Comparison of ENCODE assay signal across 8 cellular contexts in the genomic region with DNA sequence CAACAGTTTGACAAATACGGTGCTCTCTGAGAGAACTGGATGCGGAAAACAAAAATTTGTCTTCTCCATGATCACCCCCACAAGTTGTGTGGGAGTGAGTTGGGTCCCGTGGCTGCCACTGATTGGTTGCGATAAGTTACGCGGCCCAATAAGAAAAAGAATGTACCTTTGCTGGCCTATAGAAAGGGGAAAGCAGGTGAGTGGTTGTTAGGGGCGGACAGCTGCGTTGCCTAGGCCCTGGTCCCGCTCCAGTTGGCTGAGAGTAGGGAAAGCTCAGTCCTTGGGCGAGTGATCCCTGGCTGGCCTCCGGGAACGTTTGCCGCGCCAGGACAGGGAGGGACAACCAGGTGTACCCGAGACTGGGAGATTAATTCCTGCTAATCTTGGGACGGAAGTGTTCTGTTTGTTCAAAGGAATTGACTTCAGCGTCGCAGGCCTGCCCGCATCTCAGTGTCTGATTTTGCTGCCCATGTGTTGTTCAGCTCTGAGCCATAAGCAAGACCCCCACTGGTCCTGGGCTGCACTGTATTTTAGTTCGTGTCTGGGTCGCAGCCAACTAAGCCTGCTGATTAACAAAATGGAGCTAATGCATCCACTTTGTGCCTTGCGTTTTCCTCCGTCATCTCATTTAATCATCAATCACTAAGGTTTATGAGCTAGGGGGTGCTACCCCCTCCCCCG. TPM values are rescaled to one million over a fixed set of nuclear protein-coding genes. Genes with fewer than 3 reads are reported as not detected.
DNase-seq lines count a peak whose midpoint lies in the region; ATAC-seq and TF ChIP-seq lines count a peak whose summit lies in the region.

No MANE protein-coding gene starts in this region.

- H3K4me1 Mint-ChIP-seq in activated T-cell treated with anti-CD3 and anti-CD28 coated beads, Interleukin-2, amount 50 U/mL, for 4 hours (ENCODE audit: low read depth): peaks cover 37% of the 10 kb centered on the region
- peaks cover 53% of the 10 kb centered on the region for H3K4me1 Mint-ChIP-seq in stimulated activated effector memory CD8-positive, alpha-beta T cell treated with anti-CD3 and anti-CD28 coated beads, Interleukin-12 subunit alpha, Interleukin-12 subunit beta, amount 100 ng/mL, for 72 hours

- no peaks in the 10 kb centered on the region for H3K27me3 ChIP-seq in esophagus (ENCODE audit: control insufficient read depth in 1 of 2, insufficient read depth in 2 of 2, low read length in 2 of 2)
- H3K27me3 ChIP-seq in mucosa of stomach (ENCODE audit: control insufficient read depth, insufficient read depth, low read length): no peaks in the 10 kb centered on the region

- no peak for TF ChIP-seq RAD21 in Ishikawa (IDR thresholded peaks at IDR 0.05; ENCODE audit: low read depth)

- no peaks in the 10 kb centered on the region for H3K9me3 ChIP-seq in esophagus (ENCODE audit: control insufficient read depth in 2 of 2, insufficient read depth in 1 of 2, low read depth in 1 of 2, low read length in 1 of 2)
- no peaks in the 10 kb centered on the region for H3K9me3 ChIP-seq in mucosa of stomach (ENCODE audit: control insufficient read depth, low read length)

- no peaks in the 10 kb centered on the region for H3K9me3 Mint-ChIP-seq in activated T-cell treated with anti-CD3 and anti-CD28 coated beads, Interleukin-2, amount 50 U/mL, for 4 hours
- no peaks in the 10 kb centered on the region for H3K9me3 Mint-ChIP-seq in stimulated activated effector memory CD8-positive, alpha-beta T cell treated with anti-CD3 and anti-CD28 coated beads, Interleukin-12 subunit alpha, Interleukin-12 subunit beta, amount 100 ng/mL, for 72 hours

- peak overlapping the region; percentile 99 for H3K9ac ChIP-seq in mucosa of stomach (ENCODE audit: low read length)

- DNase-seq in DMS153 (lab: John Stamatoyannopoulos, UW) (peak; percentile 98), OCI-M2 (lab: John Stamatoyannopoulos, UW; ENCODE audit: unreplicated experiment) (peak; percentile 87)
- DNase-seq in activated T-cell treated with anti-CD3 and anti-CD28 coated beads, Interleukin-2, amount 50 U/mL, for 4 hours: peak; percentile 76
- DNase-seq in stimulated activated effector memory CD8-positive, alpha-beta T cell treated with anti-CD3 and anti-CD28 coated beads, Interleukin-12 subunit alpha, Interleukin-12 subunit beta, amount 100 ng/mL, for 72 hours (ENCODE audit: low spot score in 2 of 2): no peak

- WGBS in esophagus, 2 donors: 1% methylated on average over 24 of the region's 24 CpGs

- H3K36me3 Mint-ChIP-seq in activated T-cell treated with anti-CD3 and anti-CD28 coated beads, Interleukin-2, amount 50 U/mL, for 4 hours (ENCODE audit: insufficient read depth): peaks cover 12% of the 10 kb centered on the region
- H3K36me3 Mint-ChIP-seq in stimulated activated effector memory CD8-positive, alpha-beta T cell treated with anti-CD3 and anti-CD28 coated beads, Interleukin-12 subunit alpha, Interleukin-12 subunit beta, amount 100 ng/mL, for 72 hours: peaks cover 62% of the 10 kb centered on the region

- H3K4me3 ChIP-seq in esophagus (ENCODE audit: low read depth in 1 of 2, low read length in 2 of 2) (peak overlapping the region; percentile 74 to 85), mucosa of stomach (ENCODE audit: low read length) (peak overlapping the region; percentile 93)

- peak overlapping the region; percentile 100 for H3K27ac Mint-ChIP-seq in stimulated activated effector memory CD8-positive, alpha-beta T cell treated with anti-CD3 and anti-CD28 coated beads, Interleukin-12 subunit alpha, Interleukin-12 subunit beta, amount 100 ng/mL, for 72 hours

- peak overlapping the region; percentile 99 for H3K4me3 Mint-ChIP-seq in activated T-cell treated with anti-CD3 and anti-CD28 coated beads, Interleukin-2, amount 50 U/mL, for 4 hours
- peak overlapping the region; percentile 98 for H3K4me3 Mint-ChIP-seq in stimulated activated effector memory CD8-positive, alpha-beta T cell treated with anti-CD3 and anti-CD28 coated beads, Interleukin-12 subunit alpha, Interleukin-12 subunit beta, amount 100 ng/mL, for 72 hours

- TF ChIP-seq EP300 in Ishikawa (IDR thresholded peaks at IDR 0.05; ENCODE audit: borderline replicate concordance): 0 out of 2 replicates have a peak, but pooled peaks have one; percentile 30

- peak overlapping the region; percentile 98 for H3K27ac ChIP-seq in esophagus (ENCODE audit: low read depth in 2 of 2, low read length in 1 of 2)

- no peaks in the 10 kb centered on the region for H3K27me3 Mint-ChIP-seq in activated T-cell treated with anti-CD3 and anti-CD28 coated beads, Interleukin-2, amount 50 U/mL, for 4 hours (ENCODE audit: low read depth)

- ATAC-seq in GM21619 (IDR thresholded peaks at IDR 0.05; ENCODE audit: unreplicated experiment): peak; percentile 62
- peak; percentile 87 to 89 for ATAC-seq in activated T-cell treated with anti-CD3 and anti-CD28 coated beads, Interleukin-2, amount 50 U/mL, for 4 hours
- peak; percentile 91 for ATAC-seq in stimulated activated effector memory CD8-positive, alpha-beta T cell treated with anti-CD3 and anti-CD28 coated beads, Interleukin-12 subunit alpha, Interleukin-12 subunit beta, amount 100 ng/mL, for 72 hours

- H3K36me3 ChIP-seq in esophagus (ENCODE audit: control insufficient read depth in 2 of 2, insufficient read depth in 2 of 2, low read length in 1 of 2) (peaks cover 6 to 26% of the 10 kb centered on the region in 2 donors), mucosa of stomach (ENCODE audit: control insufficient read depth, insufficient read depth, low read length) (peaks cover 24% of the 10 kb centered on the region)

- H3K4me1 ChIP-seq in esophagus (ENCODE audit: control insufficient read depth in 2 of 2, insufficient read depth in 2 of 2, low read length in 1 of 2): peaks cover 0 to 17% of the 10 kb centered on the region in 2 donors
- peaks cover 31% of the 10 kb centered on the region for H3K4me1 ChIP-seq in mucosa of stomach (ENCODE audit: control insufficient read depth, insufficient read depth, low read length)

TF ChIP-seq in Ishikawa, 13 proteins besides CTCF, POLR2A, EP300 and RAD21 (continues in another document):
- TF ChIP-seq TCF12 (IDR thresholded peaks at IDR 0.05; ENCODE audit: low read depth) (no peak), TEAD4 (IDR thresholded peaks at IDR 0.05) (no peak), CREB1 (IDR thresholded peaks at IDR 0.05; ENCODE audit: low read depth) (no peak), ZBTB7A (IDR thresholded peaks at IDR 0.05; ENCODE audit: low read depth) (no peak), EGR1 (IDR thresholded peaks at IDR 0.05) (0 out of 2 replicates have a peak, but pooled peaks have one; percentile 54), TAF1 (IDR thresholded peaks at IDR 0.05; ENCODE audit: low read depth) (peak; percentile 69; the same call in 1 of the 2 replicates), YY1 (IDR thresholded peaks at IDR 0.05; ENCODE audit: low read depth) (no peak), NFIC (IDR thresholded peaks at IDR 0.05) (peak; percentile 51; the same call in 1 of the 2 replicates)
- TF ChIP-seq, protein P1, sequence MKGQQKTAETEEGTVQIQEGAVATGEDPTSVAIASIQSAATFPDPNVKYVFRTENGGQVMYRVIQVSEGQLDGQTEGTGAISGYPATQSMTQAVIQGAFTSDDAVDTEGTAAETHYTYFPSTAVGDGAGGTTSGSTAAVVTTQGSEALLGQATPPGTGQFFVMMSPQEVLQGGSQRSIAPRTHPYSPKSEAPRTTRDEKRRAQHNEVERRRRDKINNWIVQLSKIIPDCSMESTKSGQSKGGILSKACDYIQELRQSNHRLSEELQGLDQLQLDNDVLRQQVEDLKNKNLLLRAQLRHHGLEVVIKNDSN (IDR thresholded peaks at IDR 0.05): no peak
- TF ChIP-seq, protein P2, sequence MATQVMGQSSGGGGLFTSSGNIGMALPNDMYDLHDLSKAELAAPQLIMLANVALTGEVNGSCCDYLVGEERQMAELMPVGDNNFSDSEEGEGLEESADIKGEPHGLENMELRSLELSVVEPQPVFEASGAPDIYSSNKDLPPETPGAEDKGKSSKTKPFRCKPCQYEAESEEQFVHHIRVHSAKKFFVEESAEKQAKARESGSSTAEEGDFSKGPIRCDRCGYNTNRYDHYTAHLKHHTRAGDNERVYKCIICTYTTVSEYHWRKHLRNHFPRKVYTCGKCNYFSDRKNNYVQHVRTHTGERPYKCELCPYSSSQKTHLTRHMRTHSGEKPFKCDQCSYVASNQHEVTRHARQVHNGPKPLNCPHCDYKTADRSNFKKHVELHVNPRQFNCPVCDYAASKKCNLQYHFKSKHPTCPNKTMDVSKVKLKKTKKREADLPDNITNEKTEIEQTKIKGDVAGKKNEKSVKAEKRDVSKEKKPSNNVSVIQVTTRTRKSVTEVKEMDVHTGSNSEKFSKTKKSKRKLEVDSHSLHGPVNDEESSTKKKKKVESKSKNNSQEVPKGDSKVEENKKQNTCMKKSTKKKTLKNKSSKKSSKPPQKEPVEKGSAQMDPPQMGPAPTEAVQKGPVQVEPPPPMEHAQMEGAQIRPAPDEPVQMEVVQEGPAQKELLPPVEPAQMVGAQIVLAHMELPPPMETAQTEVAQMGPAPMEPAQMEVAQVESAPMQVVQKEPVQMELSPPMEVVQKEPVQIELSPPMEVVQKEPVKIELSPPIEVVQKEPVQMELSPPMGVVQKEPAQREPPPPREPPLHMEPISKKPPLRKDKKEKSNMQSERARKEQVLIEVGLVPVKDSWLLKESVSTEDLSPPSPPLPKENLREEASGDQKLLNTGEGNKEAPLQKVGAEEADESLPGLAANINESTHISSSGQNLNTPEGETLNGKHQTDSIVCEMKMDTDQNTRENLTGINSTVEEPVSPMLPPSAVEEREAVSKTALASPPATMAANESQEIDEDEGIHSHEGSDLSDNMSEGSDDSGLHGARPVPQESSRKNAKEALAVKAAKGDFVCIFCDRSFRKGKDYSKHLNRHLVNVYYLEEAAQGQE (IDR thresholded peaks at IDR 0.05; ENCODE audit: low read depth): no peak
- TF ChIP-seq, protein P3, sequence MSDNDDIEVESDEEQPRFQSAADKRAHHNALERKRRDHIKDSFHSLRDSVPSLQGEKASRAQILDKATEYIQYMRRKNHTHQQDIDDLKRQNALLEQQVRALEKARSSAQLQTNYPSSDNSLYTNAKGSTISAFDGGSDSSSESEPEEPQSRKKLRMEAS (IDR thresholded peaks at IDR 0.05): 0 out of 2 replicates have a peak, but pooled peaks have one; percentile 1

RNA-seq across cellular contexts. Expression of a gene that starts 0.8 kb away (rescaled TPM):
- total RNA-seq in activated T-cell treated with anti-CD3 and anti-CD28 coated beads, Interleukin-2, amount 50 U/mL, for 4 hours: 10 to 100 TPM; 36.8 to 51.5 (median 47.2) TPM
- polyA plus RNA-seq in esophagus: 10 to 100 TPM; 16.4 to 17.8 TPM

RNA-seq across cellular contexts. Expression of a gene that starts 13.0 kb away (rescaled TPM):
- 100 to 1,000 TPM; 102 to 110 (median 104) TPM for total RNA-seq in activated T-cell treated with anti-CD3 and anti-CD28 coated beads, Interleukin-2, amount 50 U/mL, for 4 hours
- 10 to 100 TPM; 18.9 to 44.3 TPM for polyA plus RNA-seq in esophagus

RNA-seq across cellular contexts. Expression of a gene that starts 13.2 kb away (rescaled TPM):
- 1,000 to 10,000 TPM; 1,673 to 1,831 (median 1,724) TPM for total RNA-seq in activated T-cell treated with anti-CD3 and anti-CD28 coated beads, Interleukin-2, amount 50 U/mL, for 4 hours
- 100 to 1,000 TPM; 789 to 817 TPM for polyA plus RNA-seq in esophagus

RNA-seq across cellular contexts. Expression of a gene that starts 17.6 kb away (rescaled TPM):
- total RNA-seq in activated T-cell treated with anti-CD3 and anti-CD28 coated beads, Interleukin-2, amount 50 U/mL, for 4 hours: 10 to 100 TPM; 25.9 to 28.1 (median 26.2) TPM
- polyA plus RNA-seq in esophagus: 10 to 100 TPM; 12.4 to 13.3 TPM

RNA-seq across cellular contexts. Expression of a gene that starts 23.4 kb away (rescaled TPM):
- 10 to 100 TPM; 18.4 to 19.4 (median 18.7) TPM for total RNA-seq in activated T-cell treated with anti-CD3 and anti-CD28 coated beads, Interleukin-2, amount 50 U/mL, for 4 hours
- 10 to 100 TPM; 48.3 to 68.3 TPM for polyA plus RNA-seq in esophagus

Comparison
In these comparisons a context has a peak if more than half of its experiments do, and no peak if none do; other contexts are left out.
1. DNase-seq: peak in DMS153 (single experiment), OCI-M2 (single experiment) and activated T-cell treated with anti-CD3 and anti-CD28 coated beads, Interleukin-2, amount 50 U/mL, for 4 hours (single experiment); none in stimulated activated effector memory CD8-positive, alpha-beta T cell treated with anti-CD3 and anti-CD28 coated beads, Interleukin-12 subunit alpha, Interleukin-12 subunit beta, amount 100 ng/mL, for 72 hours (0 of 2).
2. Peak in every context shown above with its lines, with median percentiles within 50 percentile points of each other: ATAC-seq.